28 cellular contexts compared by ENCODE assay signal in genomic region chr10:118971187-118971586, GRCh38. TPM values are rescaled to one million over a fixed set of nuclear protein-coding genes. Genes with fewer than 3 reads are reported as not detected.
A peak's percentile ranks its signal among the peaks of the same experiment; 100 is the strongest.
DNase-seq lines count a peak whose midpoint lies in the region; ATAC-seq and TF ChIP-seq lines count a peak whose summit lies in the region.
"Had no signal": no experiment of that assay in that cellular context is flagged by ENCODE, and none has a peak within 500 bp of the region (broad histone marks: within the 10 kb centered on the region; RNA-seq: fewer than 3 reads in every experiment).

No MANE protein-coding gene starts in this region.

- no peak overlapping the region for H3K4me3 Mint-ChIP-seq in stimulated activated naive CD8-positive, alpha-beta T cell treated with anti-CD3 and anti-CD28 coated beads, Interleukin-15, amount 100 ng/mL, for 72 hours
- H3K4me3 Mint-ChIP-seq: brain; GM23338; neural progenitor cell; stimulated activated memory B cell treated with anti-CD40 and anti-IgM and Interleukin-4, amounts not matched to agents 10 μg/mL and 1 μg/mL and 100 μg/mL, for 72 hours; WTC11 had no signal

- H3K9me3 Mint-ChIP-seq in stimulated activated naive CD8-positive, alpha-beta T cell treated with anti-CD3 and anti-CD28 coated beads, Interleukin-15, amount 100 ng/mL, for 72 hours, result peaks cover 8 to 15% of the 10 kb centered on the region in 2 donors

- H3K4me1 ChIP-seq in left ventricle myocardium inferior (peaks cover 32% of the 10 kb centered on the region), gastrocnemius medialis (peaks cover 35 to 41% of the 10 kb centered on the region in 2 donors), esophagus muscularis mucosa (peaks cover 6 to 17% (median 11%) of the 10 kb centered on the region in 4 donors)
- H3K4me1 ChIP-seq: foreskin keratinocyte, right lobe of liver, upper lobe of left lung had no signal

- TF ChIP-seq POLR2A in gastrocnemius medialis (IDR thresholded peaks at IDR 0.05) (no peak), esophagus muscularis mucosa (IDR thresholded peaks at IDR 0.05; ENCODE audit: low read depth) (no peak)

- H3K4me3 ChIP-seq in left ventricle myocardium inferior, result no peak overlapping the region
- no peak overlapping the region for H3K4me3 ChIP-seq in brain microvascular endothelial cell (ENCODE audit: low read depth, low read length)
- no peak overlapping the region for H3K4me3 ChIP-seq in gastrocnemius medialis
- H3K4me3 ChIP-seq in esophagus muscularis mucosa, result no peak overlapping the region
- H3K4me3 ChIP-seq: A549, GM23338, heart right ventricle, MG63, neural progenitor cell, right lobe of liver, upper lobe of left lung had no signal

- H3K27ac Mint-ChIP-seq in stimulated activated naive CD8-positive, alpha-beta T cell treated with anti-CD3 and anti-CD28 coated beads, Interleukin-15, amount 100 ng/mL, for 72 hours, result no peak overlapping the region
- H3K27ac Mint-ChIP-seq: GM23338; neural progenitor cell; stimulated activated memory B cell treated with anti-CD40 and anti-IgM and Interleukin-4, amounts not matched to agents 10 μg/mL and 1 μg/mL and 100 μg/mL, for 72 hours; WTC11 had no signal

- H3K27ac ChIP-seq in left ventricle myocardium inferior (replicated peaks) (no peak overlapping the region), brain microvascular endothelial cell (no peak overlapping the region), gastrocnemius medialis (peak overlapping the region; percentile 41 to 68 (median 63)), esophagus muscularis mucosa (replicated peaks in 1 of 4) (no peak overlapping the region)
- H3K27ac ChIP-seq: foreskin keratinocyte, heart right ventricle, neural progenitor cell, right lobe of liver, upper lobe of left lung had no signal

- WGBS in esophagus muscularis mucosa, result 87% methylated on average over 7 of the region's 7 CpGs

- H3K9me3 ChIP-seq in left ventricle myocardium inferior (replicated peaks) (peaks cover 9% of the 10 kb centered on the region), gastrocnemius medialis (no peaks in the 10 kb centered on the region), esophagus muscularis mucosa (peaks cover 0 to 11% (median 4%) of the 10 kb centered on the region in 4 donors)
- H3K9me3 ChIP-seq: MG63, right lobe of liver had no signal

- TF ChIP-seq CTCF in left ventricle myocardium inferior (IDR thresholded peaks at IDR 0.05; ENCODE audit: borderline replicate concordance), result peak; percentile 40
- peak; percentile 3 for TF ChIP-seq CTCF in brain microvascular endothelial cell (IDR thresholded peaks at IDR 0.05; ENCODE audit: low read depth, low read length, missing control alignments)
- TF ChIP-seq CTCF in gastrocnemius medialis (IDR thresholded peaks at IDR 0.05 in 4 of 5, conservative IDR thresholded peaks at IDR 0.05 in 1 of 5), result peak in 2 of 5 experiments; percentile 8 to 14
- no peak for TF ChIP-seq CTCF in esophagus muscularis mucosa (IDR thresholded peaks at IDR 0.05)

- in situ Hi-C loops in brain microvascular endothelial cell (cut with HindIII; ENCODE audit: low pct_ligation_motif_present, low sequenced_read_pairs) (no loop called here), gastrocnemius medialis (cut with MboI; ENCODE audit: low sequenced_read_pairs in 4 of 4) (no loop called here)

- no peaks in the 10 kb centered on the region for H3K27me3 ChIP-seq in left ventricle myocardium inferior (ENCODE audit: low read depth)
- H3K27me3 ChIP-seq in brain microvascular endothelial cell (replicated peaks), result no peaks in the 10 kb centered on the region
- no peaks in the 10 kb centered on the region for H3K27me3 ChIP-seq in gastrocnemius medialis
- H3K27me3 ChIP-seq in esophagus muscularis mucosa, result no peaks in the 10 kb centered on the region
- H3K27me3 ChIP-seq: heart right ventricle, MG63, neural progenitor cell, right lobe of liver, upper lobe of left lung had no signal

- no peak for TF ChIP-seq EP300 in esophagus muscularis mucosa (IDR thresholded peaks at IDR 0.05)

- intact Hi-C loops in left ventricle myocardium inferior (cut with micrococcal nuclease) (no loop called here), Right ventricle myocardium inferior (cut with DNase I) (no loop called here), gastrocnemius medialis (cut with DNase I; ENCODE audit: low total_unique reads) (loop anchor here (2.0 kb wide), 1 partner anchor 32 kb away; no protein-coding TSS in a partner anchor), esophagus muscularis mucosa (cut with DNase I) (no loop called here)

- DNase-seq in left ventricle myocardium inferior (no peak), Right ventricle myocardium inferior (ENCODE audit: missing footprints) (no peak), Kasumi-1 (lab: John Stamatoyannopoulos, UW) (peak; percentile 21 to 24), brain microvascular endothelial cell (no peak), gastrocnemius medialis (no peak), esophagus muscularis mucosa (ENCODE audit: extremely low spot score) (no peak), NCI-H1694 (lab: John Stamatoyannopoulos, UW) (no peak)
- DNase-seq in stimulated activated naive CD8-positive, alpha-beta T cell treated with anti-CD3 and anti-CD28 coated beads, Interleukin-15, amount 100 ng/mL, for 72 hours, result no peak
- DNase-seq: activated naive CD4-positive, alpha-beta T cell treated with Interleukin-2 at 50 U/mL for 16 hours; effector memory CD4-positive, alpha-beta T cell; foreskin keratinocyte; heart right ventricle; MG63; NCI-H1436 treated with DMSO at 0.1 percent for 48 hours; NCI-H446 treated with DMSO at 0.1 percent for 48 hours; SIG-M5; stimulated activated CD4-positive, alpha-beta T cell treated with anti-CD3 and anti-CD28 coated beads, Interleukin-12 subunit alpha, Interleukin-12 subunit beta, amount 100 ng/mL, for 4 hours; stimulated activated CD4-positive, alpha-beta T cell treated with anti-CD3 and anti-CD28 coated beads, Interleukin-4, amount 100 ng/mL, for 4 hours; T1000; upper lobe of left lung had no signal

- peaks cover 56% of the 10 kb centered on the region for H3K27me3 Mint-ChIP-seq in stimulated activated naive CD8-positive, alpha-beta T cell treated with anti-CD3 and anti-CD28 coated beads, Interleukin-15, amount 100 ng/mL, for 72 hours
- H3K27me3 Mint-ChIP-seq: brain had no signal

- H3K36me3 ChIP-seq in left ventricle myocardium inferior (no peaks in the 10 kb centered on the region), brain microvascular endothelial cell (replicated peaks) (no peaks in the 10 kb centered on the region), gastrocnemius medialis (no peaks in the 10 kb centered on the region), esophagus muscularis mucosa (no peaks in the 10 kb centered on the region)
- H3K36me3 ChIP-seq: heart right ventricle, MG63, neural progenitor cell, right lobe of liver, upper lobe of left lung had no signal

- ATAC-seq in Right ventricle myocardium inferior, result no peak
- ATAC-seq in gastrocnemius medialis, result peak; percentile 33 to 50
- no peak for ATAC-seq in stimulated activated naive CD8-positive, alpha-beta T cell treated with anti-CD3 and anti-CD28 coated beads, Interleukin-15, amount 100 ng/mL, for 72 hours
- ATAC-seq: foreskin keratinocyte; GM23338; heart right ventricle; Panc1; right lobe of liver; stimulated activated memory B cell treated with anti-CD40 and anti-IgM and Interleukin-4, amounts not matched to agents 10 μg/mL and 1 μg/mL and 100 μg/mL, for 72 hours had no signal

- H3K4me1 Mint-ChIP-seq in stimulated activated naive CD8-positive, alpha-beta T cell treated with anti-CD3 and anti-CD28 coated beads, Interleukin-15, amount 100 ng/mL, for 72 hours, result no peaks in the 10 kb centered on the region
- H3K4me1 Mint-ChIP-seq: GM23338; stimulated activated memory B cell treated with anti-CD40 and anti-IgM and Interleukin-4, amounts not matched to agents 10 μg/mL and 1 μg/mL and 100 μg/mL, for 72 hours; WTC11 had no signal

RNA-seq across cellular contexts. Expression of gene NANOS1, which starts 58.3 kb away (rescaled TPM):
- total RNA-seq in left ventricle myocardium inferior (11.7 TPM), Right ventricle myocardium inferior (16.0 TPM), gastrocnemius medialis (10 to 100 TPM; 10.5 to 25.2 (median 17.4) TPM), esophagus muscularis mucosa (10 to 100 TPM in 3 of 4 donors, 1 to 10 TPM in 1; 8.0 to 24.4 (median 14.6) TPM)

Comparison
In these comparisons a context has a peak if more than half of its experiments do, and no peak if none do; other contexts are left out.
1. DNase-seq: peak in Kasumi-1 (2 of 2); none in left ventricle myocardium inferior (single experiment), Right ventricle myocardium inferior (single experiment), brain microvascular endothelial cell (single experiment), gastrocnemius medialis (0 of 2), esophagus muscularis mucosa (single experiment), stimulated activated naive CD8-positive, alpha-beta T cell treated with anti-CD3 and anti-CD28 coated beads, Interleukin-15, amount 100 ng/mL, for 72 hours (0 of 2) and NCI-H1694 (single experiment).
2. H3K27ac ChIP-seq: peak in gastrocnemius medialis (4 of 4); none in left ventricle myocardium inferior (single experiment), brain microvascular endothelial cell (single experiment) and esophagus muscularis mucosa (0 of 4).
3. CTCF ChIP-seq: peak in left ventricle myocardium inferior (single experiment) and brain microvascular endothelial cell (single experiment); none in esophagus muscularis mucosa (0 of 3).
4. ATAC-seq: peak in gastrocnemius medialis (2 of 2); none in Right ventricle myocardium inferior (single experiment) and stimulated activated naive CD8-positive, alpha-beta T cell treated with anti-CD3 and anti-CD28 coated beads, Interleukin-15, amount 100 ng/mL, for 72 hours (single experiment).